Comparison of ENCODE assay signal across 10 cellular contexts in the genomic region with DNA sequence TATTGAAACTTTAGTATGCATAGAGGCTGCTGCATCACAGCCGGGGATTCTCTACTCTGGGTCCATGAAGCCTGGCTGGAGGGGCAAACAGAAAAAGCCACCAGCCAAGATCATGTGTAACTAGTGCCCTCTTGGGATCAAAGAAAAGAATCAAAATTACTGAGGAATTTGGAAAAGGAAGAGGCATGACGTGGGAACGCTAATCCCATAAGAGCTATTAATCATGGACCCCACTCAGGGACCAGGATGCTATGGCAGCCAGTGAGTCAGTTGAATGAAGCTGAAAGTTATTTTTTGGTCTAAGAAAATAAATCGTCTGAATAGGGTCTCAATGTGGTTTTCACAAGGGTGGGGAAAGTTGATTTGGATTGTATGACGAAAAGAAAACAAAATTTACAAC.
DNase-seq lines count a peak whose midpoint lies in the region; ATAC-seq and TF ChIP-seq lines count a peak whose summit lies in the region.
"Had no signal": no experiment of that assay in that cellular context is flagged by ENCODE, and none has a peak within 500 bp of the region (broad histone marks: within the 10 kb centered on the region; RNA-seq: fewer than 3 reads in every experiment).

No MANE protein-coding gene starts in this region.

- peak; percentile 45 for TF ChIP-seq RAD21 in neural cell (conservative IDR thresholded peaks at IDR 0.05)

- no peaks in the 10 kb centered on the region for H3K79me2 ChIP-seq in neural cell (replicated peaks; ENCODE audit: insufficient read depth, low read length)

- no peaks in the 10 kb centered on the region for H3F3A ChIP-seq in neural cell (ENCODE audit: insufficient read depth, low read length, poor library complexity, severe bottlenecking)

- TF ChIP-seq CTCF in neural cell (IDR thresholded peaks at IDR 0.05; ENCODE audit: poor library complexity, severe bottlenecking): peak; percentile 31

- no peak overlapping the region for H3K9ac ChIP-seq in neural cell (ENCODE audit: low read length)

- DNase-seq in DMS114 treated with DMSO at 0.1 percent for 48 hours (lab: John Stamatoyannopoulos, UW; ENCODE audit: unreplicated experiment) (peak; percentile 91), NCI-H146 treated with DMSO at 0.1 percent for 48 hours (lab: John Stamatoyannopoulos, UW; ENCODE audit: unreplicated experiment) (peak; percentile 30), cerebellar cortex (ENCODE audit: low spot score) (peak; percentile 3), HUDEP-2 (lab: John Stamatoyannopoulos, UW; ENCODE audit: unreplicated experiment in 76 of 76) (no peak), SIG-M5 (lab: John Stamatoyannopoulos, UW) (no peak)
- DNase-seq in stimulated activated CD4-positive, alpha-beta T cell treated with anti-CD3 and anti-CD28 coated beads, Interleukin-4, amount 100 ng/mL, for 1 hour: no peak
- DNase-seq: activated CD8-positive, alpha-beta memory T cell treated with anti-CD3 and anti-CD28 coated beads for 24 hours had no signal

- no peak for ATAC-seq in HG03521 (IDR thresholded peaks at IDR 0.05; ENCODE audit: unreplicated experiment)
- ATAC-seq: stimulated activated effector memory CD8-positive, alpha-beta T cell treated with anti-CD3 and anti-CD28 coated beads, Interleukin-12 subunit alpha, Interleukin-12 subunit beta, amount 100 ng/mL, for 72 hours had no signal

- no peak for TF ChIP-seq EP300 in neural cell (conservative IDR thresholded peaks at IDR 0.05; ENCODE audit: poor library complexity, severe bottlenecking)

- H3K9me3 ChIP-seq in neural cell (ENCODE audit: low read length): no peaks in the 10 kb centered on the region

- no peak overlapping the region for H2AFZ ChIP-seq in neural cell (ENCODE audit: low read depth, low read length)

- H3K27me3 ChIP-seq in neural cell (ENCODE audit: insufficient read depth, low read depth, low read length): no peaks in the 10 kb centered on the region

- no peaks in the 10 kb centered on the region for H3K9me2 ChIP-seq in neural cell (ENCODE audit: insufficient read depth, low read length)

- H4K20me1 ChIP-seq in neural cell (ENCODE audit: insufficient read depth): no peaks in the 10 kb centered on the region

- no peak overlapping the region for H3K27ac ChIP-seq in neural cell (ENCODE audit: low read length)

- no peak overlapping the region for H3K4me3 ChIP-seq in neural cell (ENCODE audit: low read length)

- no peak overlapping the region for H3K4me2 ChIP-seq in neural cell (ENCODE audit: low read length)

- H3K36me3 ChIP-seq in neural cell (ENCODE audit: insufficient read depth, low read length): no peaks in the 10 kb centered on the region

TF ChIP-seq in neural cell, 6 proteins besides CTCF, POLR2A, EP300 and RAD21:
- TF ChIP-seq SMC3 (conservative IDR thresholded peaks at IDR 0.05; ENCODE audit: poor library complexity): no peak

Comparison
In these comparisons a context has a peak if more than half of its experiments do, and no peak if none do; other contexts are left out.
1. DNase-seq: peak in DMS114 treated with DMSO at 0.1 percent for 48 hours (single experiment), NCI-H146 treated with DMSO at 0.1 percent for 48 hours (single experiment) and cerebellar cortex (single experiment); none in stimulated activated CD4-positive, alpha-beta T cell treated with anti-CD3 and anti-CD28 coated beads, Interleukin-4, amount 100 ng/mL, for 1 hour (single experiment), HUDEP-2 (0 of 76) and SIG-M5 (single experiment).